In the genomic region with DNA sequence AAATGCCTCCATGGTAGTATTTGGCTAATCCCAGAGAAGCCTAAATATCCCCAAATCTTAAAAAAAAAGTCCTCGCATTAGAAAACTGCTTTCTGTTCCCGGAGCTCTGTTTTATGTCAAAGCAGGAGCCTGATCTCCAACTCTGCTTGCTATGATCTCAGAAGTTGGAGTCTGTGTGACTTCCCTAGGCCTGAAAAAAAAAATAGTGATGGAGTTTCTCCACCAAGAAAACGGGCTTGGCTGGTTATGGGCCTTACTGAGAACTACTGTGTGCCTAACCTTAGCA, we compare ENCODE assay signal across 18 cellular contexts.
DNase-seq lines count a peak whose midpoint lies in the region; ATAC-seq and TF ChIP-seq lines count a peak whose summit lies in the region.
"Had no signal": no experiment of that assay in that cellular context is flagged by ENCODE, and none has a peak within 500 bp of the region (broad histone marks: within the 10 kb centered on the region; RNA-seq: fewer than 3 reads in every experiment).

No MANE protein-coding gene starts in this region.

- no peak overlapping the region for H2BK15ac ChIP-seq in mesenchymal stem cell (ENCODE audit: low read depth, poor library complexity, severe bottlenecking)

- H3K23ac ChIP-seq in mesenchymal stem cell (ENCODE audit: low read length in 2 of 2), result no peak overlapping the region

- H3K14ac ChIP-seq in mesenchymal stem cell (ENCODE audit: low read length in 2 of 2), result no peak overlapping the region

- H2AK5ac ChIP-seq in mesenchymal stem cell (ENCODE audit: low read length, severe bottlenecking), result no peak overlapping the region

- no peak overlapping the region for H2BK12ac ChIP-seq in mesenchymal stem cell (ENCODE audit: low read length in 2 of 2)

- WGBS in mesenchymal stem cell, result 68% methylated on average over 2 of the region's 3 CpGs

- H3K27ac ChIP-seq in mesenchymal stem cell (ENCODE audit: low read length, poor library complexity, severe bottlenecking) (no peak overlapping the region), vagina (peak overlapping the region; percentile 20), tibial artery (no peak overlapping the region), colonic mucosa (no peak overlapping the region)
- H3K27ac ChIP-seq: BLaER1, PC-9 had no signal

- H3K4me3 ChIP-seq in mesenchymal stem cell (ENCODE audit: insufficient read depth in 1 of 2, low read depth in 1 of 2, low read length in 2 of 2) (no peak overlapping the region), vagina (no peak overlapping the region), tibial artery (no peak overlapping the region), colonic mucosa (no peak overlapping the region)
- H3K4me3 ChIP-seq: BLaER1, GM12878, PC-9 had no signal

- H3K18ac ChIP-seq in mesenchymal stem cell (ENCODE audit: low read depth in 1 of 2, low read length in 2 of 2), result no peak overlapping the region

- H4K91ac ChIP-seq in mesenchymal stem cell (ENCODE audit: low read length), result no peak overlapping the region

- no peak overlapping the region for H3K4ac ChIP-seq in mesenchymal stem cell (ENCODE audit: low read depth in 1 of 2, low read length in 2 of 2)

- H3K9ac ChIP-seq in mesenchymal stem cell (ENCODE audit: low read length), result peak overlapping the region; percentile 85
- H3K9ac ChIP-seq in colonic mucosa (ENCODE audit: low read depth in 2 of 2, low read length in 2 of 2), result no peak overlapping the region
- H3K9ac ChIP-seq: BLaER1 had no signal

- ATAC-seq in left ventricle myocardium superior (peak; percentile 78), sciatic nerve (peak; percentile 25), GM18868 (IDR thresholded peaks at IDR 0.05; ENCODE audit: unreplicated experiment) (no peak)
- ATAC-seq: GM12878 had no signal

- no peak overlapping the region for H2BK5ac ChIP-seq in mesenchymal stem cell (ENCODE audit: low read depth, low read length, poor library complexity, severe bottlenecking)

- no peaks in the 10 kb centered on the region for H3K27me3 ChIP-seq in mesenchymal stem cell (ENCODE audit: control insufficient read depth in 1 of 2, insufficient read depth in 1 of 2, low read length in 2 of 2)
- no peaks in the 10 kb centered on the region for H3K27me3 ChIP-seq in vagina
- no peaks in the 10 kb centered on the region for H3K27me3 ChIP-seq in tibial artery
- H3K27me3 ChIP-seq in colonic mucosa, result no peaks in the 10 kb centered on the region
- H3K27me3 ChIP-seq: BLaER1 had no signal

- intact Hi-C loops in left ventricle myocardium superior (cut with micrococcal nuclease), result no loop called here
- intact Hi-C loops in cardiac septum (cut with DNase I), result no loop called here
- intact Hi-C loops in sciatic nerve (cut with DNase I), result no loop called here
- intact Hi-C loops in vagina (cut with DNase I), result no loop called here
- intact Hi-C loops in tibial artery (cut with DNase I; ENCODE audit: low total_unique reads), result no loop called here
- intact Hi-C loops in colonic mucosa (cut with DNase I), result no loop called here

- no peak overlapping the region for H2AFZ ChIP-seq in mesenchymal stem cell (ENCODE audit: low read depth, low read length)
- H2AFZ ChIP-seq: PC-9 had no signal

- DNase-seq in left ventricle myocardium superior (no peak), cardiac septum (ENCODE audit: low spot score) (no peak), mesenchymal stem cell (peak; percentile 25), sciatic nerve (ENCODE audit: low spot score) (no peak), vagina (ENCODE audit: extremely low spot score in 2 of 2) (no peak), tibial artery (no peak), colonic mucosa (no peak)
- DNase-seq: CD8-positive, alpha-beta memory T cell; DMS79; NCI-H1048; NCI-H1436 treated with DMSO at 0.1 percent for 48 hours; NCI-H2029 treated with DMSO at 0.1 percent for 48 hours; NCI-H2171 treated with DMSO at 0.1 percent for 48 hours; NCI-H510A treated with DMSO at 0.1 percent for 48 hours; PC-9 had no signal

- no peak for TF ChIP-seq CTCF in vagina (IDR thresholded peaks at IDR 0.05)
- no peak for TF ChIP-seq CTCF in tibial artery (IDR thresholded peaks at IDR 0.05)
- no peak for TF ChIP-seq CTCF in colonic mucosa (IDR thresholded peaks at IDR 0.05)

- peaks cover 5% of the 10 kb centered on the region for H3K79me1 ChIP-seq in mesenchymal stem cell (replicated peaks; ENCODE audit: low read length, poor library complexity, severe bottlenecking)

- H3K9me3 ChIP-seq in mesenchymal stem cell (ENCODE audit: control insufficient read depth, low read length), result peaks cover 4% of the 10 kb centered on the region
- peaks cover 4% of the 10 kb centered on the region for H3K9me3 ChIP-seq in vagina
- H3K9me3 ChIP-seq in tibial artery, result peaks cover 0 to 11% (median 8%) of the 10 kb centered on the region in 3 donors
- H3K9me3 ChIP-seq in colonic mucosa, result no peaks in the 10 kb centered on the region

- H3K4me1 ChIP-seq in mesenchymal stem cell (ENCODE audit: control insufficient read depth, insufficient read depth, low read depth, low read length) (peaks cover 4% of the 10 kb centered on the region), vagina (peaks cover 8% of the 10 kb centered on the region), tibial artery (no peaks in the 10 kb centered on the region), colonic mucosa (no peaks in the 10 kb centered on the region)

- H3K36me3 ChIP-seq in mesenchymal stem cell (ENCODE audit: control insufficient read depth in 1 of 2, insufficient read depth in 2 of 2, low read depth in 1 of 2, low read length in 2 of 2) (peaks cover 3 to 66% of the 10 kb centered on the region in 2 experiments), vagina (peaks cover 0 to 7% of the 10 kb centered on the region in 2 donors), tibial artery (peaks cover 10 to 37% (median 24%) of the 10 kb centered on the region in 3 donors), colonic mucosa (no peaks in the 10 kb centered on the region)

- no peak overlapping the region for H3K4me2 ChIP-seq in mesenchymal stem cell (ENCODE audit: low read length, poor library complexity, severe bottlenecking)
- H3K4me2 ChIP-seq: BLaER1, PC-9 had no signal

- H2BK120ac ChIP-seq in mesenchymal stem cell (ENCODE audit: low read depth, low read length), result no peak overlapping the region

- no peak overlapping the region for H4K8ac ChIP-seq in mesenchymal stem cell (ENCODE audit: low read length)

- no peak for TF ChIP-seq POLR2A in vagina (IDR thresholded peaks at IDR 0.05)
